22 cellular contexts compared by ENCODE assay signal in the genomic region with DNA sequence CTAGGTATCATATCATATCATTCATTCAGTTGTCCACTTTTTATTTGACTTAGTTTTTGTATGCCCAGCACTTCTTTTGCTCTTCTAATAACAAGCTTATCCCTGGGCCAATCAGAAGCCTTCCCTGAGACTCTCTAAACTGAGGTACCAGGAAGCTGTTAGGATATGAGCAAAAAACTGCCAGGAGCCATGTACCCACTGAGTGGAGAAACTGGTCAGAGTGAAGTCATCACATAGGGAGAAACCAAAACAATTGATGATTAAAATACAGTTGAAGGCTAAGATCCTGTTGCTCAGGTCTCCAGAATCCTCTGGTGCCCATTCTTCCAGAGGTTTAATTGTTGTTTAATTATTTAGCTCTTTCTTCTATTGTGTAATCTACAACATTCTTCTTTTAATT.
"Had no signal": no experiment of that assay in that cellular context is flagged by ENCODE, and none has a peak within 500 bp of the region (broad histone marks: within the 10 kb centered on the region; RNA-seq: fewer than 3 reads in every experiment).

No MANE protein-coding gene starts in this region.

- ATAC-seq: left ventricle myocardium superior; mucosa of descending colon; natural killer cell treated with Interleukin-12 subunit alpha and Interleukin-12 subunit beta and Interleukin-15 and Interleukin-18, amount 100 ng/mL, for 72 hours; right cardiac atrium; stimulated activated effector memory CD8-positive, alpha-beta T cell treated with anti-CD3 and anti-CD28 coated beads, Interleukin-12 subunit alpha, Interleukin-12 subunit beta, amount 100 ng/mL, for 72 hours had no signal

- H3K4me3 ChIP-seq: colonic mucosa, lung, mucosa of descending colon, prostate gland, sigmoid colon, stomach, thyroid gland had no signal

- H3K4me1 ChIP-seq: colonic mucosa, prostate gland, sigmoid colon, stomach, thyroid gland had no signal

- H3K27ac ChIP-seq: colonic mucosa, prostate gland, sigmoid colon, stomach, thyroid gland had no signal

- H3K27me3 ChIP-seq: colonic mucosa, sigmoid colon, stomach, thyroid gland had no signal

- DNase-seq: colonic mucosa; effector CD8-positive, alpha-beta T cell; foreskin melanocyte; hypothalamus; immature natural killer cell; islet precursor cell; kidney glomerular epithelial cell; left ventricle myocardium superior; mesenchymal stem cell; mucosa of descending colon; naive B cell; right cardiac atrium; sigmoid colon; stimulated activated CD4-positive, alpha-beta T cell treated with anti-CD3 and anti-CD28 coated beads, Interleukin-2, amount 100 ng/mL, for 24 hours; stimulated activated CD4-positive, alpha-beta T cell treated with anti-CD3 and anti-CD28 coated beads, Interleukin-4, amount 100 ng/mL, for 24 hours; stimulated activated naive CD4-positive, alpha-beta T cell treated with Interleukin-2 at 50 U/mL for 16 hours; stomach; thyroid gland had no signal
